Comparison of ENCODE assay signal across 12 cellular contexts in the genomic region with DNA sequence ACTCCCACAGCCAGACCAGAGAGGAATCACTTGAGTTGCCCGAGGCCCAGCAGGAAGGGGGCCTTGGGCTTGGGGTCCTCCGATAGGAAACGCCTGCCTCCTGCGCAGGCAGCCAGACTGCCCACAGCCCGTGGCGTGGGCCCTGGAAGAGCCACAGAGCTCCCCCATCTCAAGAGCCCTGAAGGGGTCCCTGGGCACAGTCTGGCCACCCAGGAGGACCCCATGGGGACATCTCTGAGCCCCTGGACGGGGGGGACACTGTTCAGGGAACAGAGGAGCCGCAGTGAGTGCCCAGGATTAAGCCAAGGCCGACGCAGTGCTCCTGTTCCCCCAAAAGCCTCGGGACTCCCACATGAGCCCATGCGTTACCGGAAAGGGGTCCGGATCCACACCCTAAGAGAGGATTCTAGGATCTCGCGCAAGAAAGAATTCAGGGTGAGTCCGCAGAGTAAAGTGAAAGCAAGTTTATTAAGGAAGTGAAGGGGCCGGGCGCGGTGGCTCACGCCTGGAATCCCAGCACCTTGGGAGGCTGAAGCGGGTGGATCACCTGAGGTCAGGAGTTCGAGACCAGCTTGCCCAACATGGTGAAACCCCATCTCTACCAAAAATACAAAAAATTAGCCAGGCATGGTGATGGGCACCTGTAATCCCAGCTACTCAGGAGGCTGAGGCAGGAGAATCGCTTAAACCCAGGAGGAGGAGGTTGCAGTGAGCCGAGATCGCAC. TPM values are rescaled to one million over a fixed set of nuclear protein-coding genes. Genes with fewer than 3 reads are reported as not detected.
A peak's percentile ranks its signal among the peaks of the same experiment; 100 is the strongest.
DNase-seq lines count a peak whose midpoint lies in the region; ATAC-seq and TF ChIP-seq lines count a peak whose summit lies in the region.
"Had no signal": no experiment of that assay in that cellular context is flagged by ENCODE, and none has a peak within 500 bp of the region (broad histone marks: within the 10 kb centered on the region; RNA-seq: fewer than 3 reads in every experiment).

No MANE protein-coding gene starts in this region.

- H3K27ac Mint-ChIP-seq in T-helper 2 cell treated with Interferon-gamma antibody and Interleukin-4, amounts not matched to agents 5 μg/mL and 100 μg/mL, for 36 hours, result peak overlapping the region; percentile 97
- H3K27ac Mint-ChIP-seq in activated naive CD8-positive, alpha-beta T cell treated with anti-CD3 and anti-CD28 coated beads, Interleukin-2, amount 10 ng/mL, durations not matched to agents 7 days and 5 days, result peak overlapping the region; percentile 80
- peak overlapping the region; percentile 37 for H3K27ac Mint-ChIP-seq in neural progenitor cell
- no peak overlapping the region for H3K27ac Mint-ChIP-seq in Caco-2 (ENCODE audit: unreplicated experiment)

- POLR2A ChIA-PET in activated naive CD8-positive, alpha-beta T cell treated with anti-CD3 and anti-CD28 coated beads, Interleukin-2, amount 10 ng/mL, durations not matched to agents 7 days and 5 days (lab: Charles Lee), result interaction anchor here (2.2 to 12.2 kb wide), 2 partner anchors 20 to 38 kb away, joined by 10 to 226 read pairs; a partner anchor contains a TSS
- POLR2A ChIA-PET in Caco-2 (lab: Charles Lee), result no interaction called here

- DNase-seq in T-helper 2 cell treated with Interferon-gamma antibody and Interleukin-4, amounts not matched to agents 5 μg/mL and 100 μg/mL, for 36 hours (ENCODE audit: low spot score), result no peak
- DNase-seq in T-helper 2 cell (no peak), neural progenitor cell (ENCODE audit: low spot score) (no peak), dedifferentiated amniotic fluid mesenchymal stem cell (ENCODE audit: extremely low spot score) (no peak), ecto neural progenitor cell (ENCODE audit: low spot score) (no peak), Caco-2 (no peak)
- peak; percentile 15 for DNase-seq in activated naive CD8-positive, alpha-beta T cell treated with anti-CD3 and anti-CD28 coated beads, Interleukin-2, amount 10 ng/mL, durations not matched to agents 7 days and 5 days
- DNase-seq: hippocampal formation, left lung, NCI-H1105 treated with DMSO at 0.1 percent for 48 hours, Peyer's patch had no signal

- H2AFZ ChIP-seq in neural progenitor cell (replicated peaks), result no peak overlapping the region

- ATAC-seq in activated naive CD8-positive, alpha-beta T cell treated with anti-CD3 and anti-CD28 coated beads, Interleukin-2, amount 10 ng/mL, durations not matched to agents 7 days and 5 days (ENCODE audit: low read depth), result no peak
- ATAC-seq: left lung had no signal

- CTCF ChIA-PET in Caco-2 (lab: Charles Lee), result interaction anchor here (1.1 kb wide), 1 partner anchor 48 kb away, joined by 3 read pairs; no protein-coding TSS in a partner anchor

- TF ChIP-seq CTCF in neural progenitor cell (IDR thresholded peaks at IDR 0.05) (no peak), Caco-2 (IDR thresholded peaks at IDR 0.05; ENCODE audit: insufficient read depth in 1 of 2, low read depth in 1 of 2, low read length in 1 of 2, severe bottlenecking in 1 of 2, unreplicated experiment in 1 of 2) (no peak)

- H3K36me3 Mint-ChIP-seq in T-helper 2 cell treated with Interferon-gamma antibody and Interleukin-4, amounts not matched to agents 5 μg/mL and 100 μg/mL, for 36 hours (ENCODE audit: low read depth), result no peaks in the 10 kb centered on the region
- H3K36me3 Mint-ChIP-seq in activated naive CD8-positive, alpha-beta T cell treated with anti-CD3 and anti-CD28 coated beads, Interleukin-2, amount 10 ng/mL, durations not matched to agents 7 days and 5 days, result no peaks in the 10 kb centered on the region
- H3K36me3 Mint-ChIP-seq in neural progenitor cell (no peaks in the 10 kb centered on the region), Caco-2 (ENCODE audit: insufficient read depth, unreplicated experiment) (no peaks in the 10 kb centered on the region)

- H3K4me1 ChIP-seq in HUES48 (ENCODE audit: control insufficient read depth, insufficient read depth, low read length), result peaks cover 19% of the 10 kb centered on the region
- H3K4me1 ChIP-seq in neural progenitor cell, result peaks cover 39% of the 10 kb centered on the region
- 0 out of 2 replicates have a peak, but pooled peaks cover 9% of the 10 kb centered on the region for H3K4me1 ChIP-seq in Caco-2

- no peaks in the 10 kb centered on the region for H4K20me1 ChIP-seq in neural progenitor cell (ENCODE audit: low read depth)

- H3K9me3 Mint-ChIP-seq in T-helper 2 cell treated with Interferon-gamma antibody and Interleukin-4, amounts not matched to agents 5 μg/mL and 100 μg/mL, for 36 hours, result no peaks in the 10 kb centered on the region
- no peaks in the 10 kb centered on the region for H3K9me3 Mint-ChIP-seq in activated naive CD8-positive, alpha-beta T cell treated with anti-CD3 and anti-CD28 coated beads, Interleukin-2, amount 10 ng/mL, durations not matched to agents 7 days and 5 days
- H3K9me3 Mint-ChIP-seq in neural progenitor cell (no peaks in the 10 kb centered on the region), Caco-2 (ENCODE audit: unreplicated experiment) (no peaks in the 10 kb centered on the region)

- H3K36me3 ChIP-seq in HUES48 (ENCODE audit: control insufficient read depth, insufficient read depth, low read length) (no peaks in the 10 kb centered on the region), neural progenitor cell (no peaks in the 10 kb centered on the region), Caco-2 (ENCODE audit: control insufficient read depth, insufficient read depth, low read length) (no peaks in the 10 kb centered on the region)
- H3K36me3 ChIP-seq: left lung, Peyer's patch had no signal

- no peaks in the 10 kb centered on the region for H3K79me2 ChIP-seq in neural progenitor cell (ENCODE audit: low read depth)

- peaks cover 19% of the 10 kb centered on the region for H3F3A ChIP-seq in neural progenitor cell (ENCODE audit: low read depth)

- peak overlapping the region; percentile 24 for H3K4me3 Mint-ChIP-seq in T-helper 2 cell treated with Interferon-gamma antibody and Interleukin-4, amounts not matched to agents 5 μg/mL and 100 μg/mL, for 36 hours
- no peak overlapping the region for H3K4me3 Mint-ChIP-seq in activated naive CD8-positive, alpha-beta T cell treated with anti-CD3 and anti-CD28 coated beads, Interleukin-2, amount 10 ng/mL, durations not matched to agents 7 days and 5 days
- H3K4me3 Mint-ChIP-seq in neural progenitor cell (no peak overlapping the region), Caco-2 (ENCODE audit: unreplicated experiment) (no peak overlapping the region)

- H3K4me3 ChIP-seq in HUES48 (ENCODE audit: low read depth, low read length) (no peak overlapping the region), neural progenitor cell (no peak overlapping the region), Caco-2 (ENCODE audit: low read depth, low read length) (no peak overlapping the region)

- H3K27me3 Mint-ChIP-seq in T-helper 2 cell treated with Interferon-gamma antibody and Interleukin-4, amounts not matched to agents 5 μg/mL and 100 μg/mL, for 36 hours (ENCODE audit: low read depth), result no peaks in the 10 kb centered on the region
- no peaks in the 10 kb centered on the region for H3K27me3 Mint-ChIP-seq in activated naive CD8-positive, alpha-beta T cell treated with anti-CD3 and anti-CD28 coated beads, Interleukin-2, amount 10 ng/mL, durations not matched to agents 7 days and 5 days
- H3K27me3 Mint-ChIP-seq in neural progenitor cell (ENCODE audit: insufficient read depth, low read depth), result peaks cover 10% of the 10 kb centered on the region
- no peaks in the 10 kb centered on the region for H3K27me3 Mint-ChIP-seq in Caco-2 (ENCODE audit: insufficient read depth, unreplicated experiment)

- BruUV-seq in Caco-2 (replicated peaks; lab: Mats Ljungman, UMichigan), result no TSS peak

- peak overlapping the region; percentile 69 for H3K4me2 ChIP-seq in neural progenitor cell

- H3K4me1 Mint-ChIP-seq in T-helper 2 cell treated with Interferon-gamma antibody and Interleukin-4, amounts not matched to agents 5 μg/mL and 100 μg/mL, for 36 hours (ENCODE audit: low read depth), result peaks cover 46% of the 10 kb centered on the region
- H3K4me1 Mint-ChIP-seq in activated naive CD8-positive, alpha-beta T cell treated with anti-CD3 and anti-CD28 coated beads, Interleukin-2, amount 10 ng/mL, durations not matched to agents 7 days and 5 days, result peaks cover 27% of the 10 kb centered on the region
- H3K4me1 Mint-ChIP-seq in neural progenitor cell (peaks cover 47% of the 10 kb centered on the region), Caco-2 (ENCODE audit: low read depth, unreplicated experiment) (peaks cover 10% of the 10 kb centered on the region)

- H3K9me3 ChIP-seq in HUES48 (ENCODE audit: control insufficient read depth, insufficient read depth, low read length) (no peaks in the 10 kb centered on the region), neural progenitor cell (ENCODE audit: low read depth) (no peaks in the 10 kb centered on the region), Caco-2 (no peaks in the 10 kb centered on the region)
- H3K9me3 ChIP-seq: left lung, Peyer's patch had no signal

- intact Hi-C loops in Caco-2 (cut with micrococcal nuclease; ENCODE audit: unreplicated experiment), result no loop called here

- H3K27ac ChIP-seq in HUES48 (ENCODE audit: low read depth, low read length) (peak overlapping the region; percentile 18), neural progenitor cell (no peak overlapping the region)

- H3K9ac ChIP-seq in HUES48 (ENCODE audit: low read depth, low read length) (no peak overlapping the region), neural progenitor cell (no peak overlapping the region)

- H3K27me3 ChIP-seq in HUES48 (ENCODE audit: control insufficient read depth, insufficient read depth, low read length), result no peaks in the 10 kb centered on the region
- no peaks in the 10 kb centered on the region for H3K27me3 ChIP-seq in neural progenitor cell
- H3K27me3 ChIP-seq in Caco-2 (replicated peaks; ENCODE audit: control insufficient read depth, insufficient read depth, low read length), result no peaks in the 10 kb centered on the region
- H3K27me3 ChIP-seq: left lung, Peyer's patch had no signal

RNA-seq across cellular contexts. Expression of a gene that starts 38.1 kb away (rescaled TPM):
- total RNA-seq in activated naive CD8-positive, alpha-beta T cell treated with anti-CD3 and anti-CD28 coated beads, Interleukin-2, amount 10 ng/mL, durations not matched to agents 7 days and 5 days, result 100 to 1,000 TPM; 168 to 171 TPM
- 116 and 171 TPM in 2 replicates for total RNA-seq in neural progenitor cell (ENCODE audit: low replicate concordance)
- total RNA-seq in Caco-2 (2022), result 127 and 149 TPM in 2 replicates
